Comparison of ENCODE assay signal across 26 cellular contexts in genomic region chr13:61774903-61775302, GRCh38.
"Had no signal": no experiment of that assay in that cellular context is flagged by ENCODE, and none has a peak within 500 bp of the region (broad histone marks: within the 10 kb centered on the region; RNA-seq: fewer than 3 reads in every experiment).

No MANE protein-coding gene starts in this region.

- H3K27ac ChIP-seq: breast epithelium, heart left ventricle, left ventricle myocardium inferior, ovary, prostate gland, sigmoid colon, suprapubic skin, tibial nerve had no signal

- H3K27ac Mint-ChIP-seq: activated CD4-positive, alpha-beta memory T cell treated with anti-CD3 and anti-CD28 coated beads, Interleukin-2, amount 10 ng/mL, durations not matched to agents 7 days and 5 days; activated CD4-positive, alpha-beta T cell treated with anti-CD3 and anti-CD28 coated beads, Interleukin-2, amount 10 ng/mL, durations not matched to agents 24 days and 14 days; activated naive CD4-positive, alpha-beta T cell treated with anti-CD3 and anti-CD28 coated beads, Interleukin-2, amount 50 U/mL, for 24 hours; activated naive CD8-positive, alpha-beta T cell treated with anti-CD3 and anti-CD28 coated beads, Interleukin-2, amount 50 U/mL, for 24 hours; activated T-helper 17 cell treated with anti-CD3 and anti-CD28 coated beads, Interleukin-2, amount 50 U/mL, for 72 hours; naive thymus-derived CD4-positive, alpha-beta T cell; stimulated activated memory B cell treated with anti-CD40 and anti-IgM and Interleukin-4, amounts not matched to agents 10 μg/mL and 1 μg/mL and 100 μg/mL, for 72 hours; stimulated activated naive CD8-positive, alpha-beta T cell treated with anti-CD3 and anti-CD28 coated beads, Interleukin-15, amount 100 ng/mL, for 72 hours; T-helper 17 cell had no signal

- ATAC-seq: activated naive CD8-positive, alpha-beta T cell treated with anti-CD3 and anti-CD28 coated beads, Interleukin-2, amount 50 U/mL, for 24 hours; activated T-cell treated with anti-CD3 and anti-CD28 coated beads, Interleukin-2, amount 50 U/mL, for 4 hours; activated T-helper 17 cell treated with anti-CD3 and anti-CD28 coated beads, Interleukin-2, amount 50 U/mL, for 72 hours; heart left ventricle; naive thymus-derived CD4-positive, alpha-beta T cell; stimulated activated memory B cell treated with anti-CD40 and anti-IgM and Interleukin-4, amounts not matched to agents 10 μg/mL and 1 μg/mL and 100 μg/mL, for 72 hours; stimulated activated naive CD8-positive, alpha-beta T cell treated with anti-CD3 and anti-CD28 coated beads, Interleukin-15, amount 100 ng/mL, for 72 hours; T-helper 17 cell had no signal

- H3K4me1 Mint-ChIP-seq: activated CD4-positive, alpha-beta memory T cell treated with anti-CD3 and anti-CD28 coated beads, Interleukin-2, amount 10 ng/mL, durations not matched to agents 7 days and 5 days; activated CD4-positive, alpha-beta T cell treated with anti-CD3 and anti-CD28 coated beads, Interleukin-2, amount 10 ng/mL, durations not matched to agents 24 days and 14 days; activated naive CD4-positive, alpha-beta T cell treated with anti-CD3 and anti-CD28 coated beads, Interleukin-2, amount 50 U/mL, for 24 hours; activated naive CD8-positive, alpha-beta T cell treated with anti-CD3 and anti-CD28 coated beads, Interleukin-2, amount 50 U/mL, for 24 hours; activated T-helper 17 cell treated with anti-CD3 and anti-CD28 coated beads, Interleukin-2, amount 50 U/mL, for 72 hours; central memory CD8-positive, alpha-beta T cell; naive thymus-derived CD4-positive, alpha-beta T cell; stimulated activated memory B cell treated with anti-CD40 and anti-IgM and Interleukin-4, amounts not matched to agents 10 μg/mL and 1 μg/mL and 100 μg/mL, for 72 hours; stimulated activated naive CD8-positive, alpha-beta T cell treated with anti-CD3 and anti-CD28 coated beads, Interleukin-15, amount 100 ng/mL, for 72 hours; T-helper 17 cell had no signal

- H3K36me3 Mint-ChIP-seq: activated naive CD4-positive, alpha-beta T cell treated with anti-CD3 and anti-CD28 coated beads, Interleukin-2, amount 50 U/mL, for 24 hours; naive thymus-derived CD4-positive, alpha-beta T cell; stimulated activated memory B cell treated with anti-CD40 and anti-IgM and Interleukin-4, amounts not matched to agents 10 μg/mL and 1 μg/mL and 100 μg/mL, for 72 hours had no signal

- H3K4me3 Mint-ChIP-seq: activated CD4-positive, alpha-beta memory T cell treated with anti-CD3 and anti-CD28 coated beads, Interleukin-2, amount 10 ng/mL, durations not matched to agents 7 days and 5 days; activated CD4-positive, alpha-beta T cell treated with anti-CD3 and anti-CD28 coated beads, Interleukin-2, amount 10 ng/mL, durations not matched to agents 24 days and 14 days; activated naive CD4-positive, alpha-beta T cell treated with anti-CD3 and anti-CD28 coated beads, Interleukin-2, amount 50 U/mL, for 24 hours; activated naive CD8-positive, alpha-beta T cell treated with anti-CD3 and anti-CD28 coated beads, Interleukin-2, amount 50 U/mL, for 24 hours; activated T-cell treated with anti-CD3 and anti-CD28 coated beads, Interleukin-2, amount 50 U/mL, for 4 hours; activated T-helper 17 cell treated with anti-CD3 and anti-CD28 coated beads, Interleukin-2, amount 50 U/mL, for 72 hours; central memory CD8-positive, alpha-beta T cell; naive thymus-derived CD4-positive, alpha-beta T cell; stimulated activated memory B cell treated with anti-CD40 and anti-IgM and Interleukin-4, amounts not matched to agents 10 μg/mL and 1 μg/mL and 100 μg/mL, for 72 hours; stimulated activated naive CD8-positive, alpha-beta T cell treated with anti-CD3 and anti-CD28 coated beads, Interleukin-15, amount 100 ng/mL, for 72 hours; T-helper 17 cell had no signal

- DNase-seq: activated CD4-positive, alpha-beta memory T cell treated with anti-CD3 and anti-CD28 coated beads, Interleukin-2, amount 10 ng/mL, durations not matched to agents 7 days and 5 days; activated CD4-positive, alpha-beta T cell treated with anti-CD3 and anti-CD28 coated beads, Interleukin-2, amount 10 ng/mL, durations not matched to agents 24 days and 14 days; activated CD4-positive, CD25-positive, alpha-beta regulatory T cell treated with anti-CD3 and anti-CD28 coated beads, Interleukin-2, amount 50 U/mL, for 72 hours; activated CD8-positive, alpha-beta memory T cell treated with anti-CD3 and anti-CD28 coated beads, Interleukin-2, amount 50 U/mL, for 48 hours; activated naive CD8-positive, alpha-beta T cell treated with anti-CD3 and anti-CD28 coated beads, Interleukin-2, amount 50 U/mL, for 24 hours; activated T-cell treated with anti-CD3 and anti-CD28 coated beads, Interleukin-2, amount 50 U/mL, for 4 hours; effector memory CD4-positive, alpha-beta T cell; heart left ventricle; left ventricle myocardium inferior; naive thymus-derived CD4-positive, alpha-beta T cell; ovary; sigmoid colon; small intestine; stimulated activated CD4-positive, alpha-beta T cell treated with anti-CD3 and anti-CD28 coated beads, Interleukin-1b, Interleukin-23, amount 100 ng/mL, for 48 hours; stimulated activated CD4-positive, alpha-beta T cell treated with anti-CD3 and anti-CD28 coated beads, Interleukin-4, amount 100 ng/mL, for 4 hours; stimulated activated CD8-positive, alpha-beta memory T cell treated with anti-CD3 and anti-CD28 coated beads, Interleukin-4, amount 100 ng/mL, for 48 hours; stimulated activated naive CD8-positive, alpha-beta T cell treated with anti-CD3 and anti-CD28 coated beads, Interleukin-15, amount 100 ng/mL, for 72 hours; T-helper 17 cell had no signal

- H3K27me3 Mint-ChIP-seq: activated CD4-positive, alpha-beta memory T cell treated with anti-CD3 and anti-CD28 coated beads, Interleukin-2, amount 10 ng/mL, durations not matched to agents 7 days and 5 days; activated CD4-positive, alpha-beta T cell treated with anti-CD3 and anti-CD28 coated beads, Interleukin-2, amount 10 ng/mL, durations not matched to agents 24 days and 14 days; activated naive CD4-positive, alpha-beta T cell treated with anti-CD3 and anti-CD28 coated beads, Interleukin-2, amount 50 U/mL, for 24 hours; activated naive CD8-positive, alpha-beta T cell treated with anti-CD3 and anti-CD28 coated beads, Interleukin-2, amount 50 U/mL, for 24 hours; activated T-helper 17 cell treated with anti-CD3 and anti-CD28 coated beads, Interleukin-2, amount 50 U/mL, for 72 hours; central memory CD8-positive, alpha-beta T cell; naive thymus-derived CD4-positive, alpha-beta T cell; stimulated activated memory B cell treated with anti-CD40 and anti-IgM and Interleukin-4, amounts not matched to agents 10 μg/mL and 1 μg/mL and 100 μg/mL, for 72 hours; stimulated activated naive CD8-positive, alpha-beta T cell treated with anti-CD3 and anti-CD28 coated beads, Interleukin-15, amount 100 ng/mL, for 72 hours; T-helper 17 cell had no signal

- H3K9me3 Mint-ChIP-seq: activated CD4-positive, alpha-beta memory T cell treated with anti-CD3 and anti-CD28 coated beads, Interleukin-2, amount 10 ng/mL, durations not matched to agents 7 days and 5 days; activated CD4-positive, alpha-beta T cell treated with anti-CD3 and anti-CD28 coated beads, Interleukin-2, amount 10 ng/mL, durations not matched to agents 24 days and 14 days; activated naive CD4-positive, alpha-beta T cell treated with anti-CD3 and anti-CD28 coated beads, Interleukin-2, amount 50 U/mL, for 24 hours had no signal
